In genomic region chr22:42688241-42688913, GRCh38 we compare ENCODE assay signal across 1 cellular context.
A peak's percentile ranks its signal among the peaks of the same experiment; 100 is the strongest.
TF ChIP-seq lines count a peak whose summit lies in the region.

No MANE protein-coding gene starts in this region.

TF ChIP-seq in HepG2, 621 proteins besides CTCF, POLR2A, EP300 and RAD21 (continued from another document):
- no peak for TF ChIP-seq HIC2 (CRISPR knock-in tag; IDR thresholded peaks at IDR 0.05; ENCODE audit: low read depth)
- no peak for TF ChIP-seq ATF1 (CRISPR knock-in tag; IDR thresholded peaks at IDR 0.05)
- TF ChIP-seq ZNF562 (CRISPR knock-in tag; IDR thresholded peaks at IDR 0.05; ENCODE audit: borderline replicate concordance) = no peak
- TF ChIP-seq ZBTB25 (CRISPR knock-in tag; IDR thresholded peaks at IDR 0.05) = 0 out of 2 replicates have a peak, but pooled peaks have one; percentile 23
- no peak for TF ChIP-seq NFATC3 (CRISPR knock-in tag; IDR thresholded peaks at IDR 0.05)
- TF ChIP-seq DNMT1 (CRISPR knock-in tag; IDR thresholded peaks at IDR 0.05) = no peak
- no peak for TF ChIP-seq ZNF660 (CRISPR knock-in tag; IDR thresholded peaks at IDR 0.05; ENCODE audit: borderline replicate concordance, low read depth)
- TF ChIP-seq EHMT2 (IDR thresholded peaks at IDR 0.05; ENCODE audit: borderline replicate concordance, low read depth, low read length) = no peak
- TF ChIP-seq ETS1 (CRISPR knock-in tag; IDR thresholded peaks at IDR 0.05) = no peak
- no peak for TF ChIP-seq SRSF4 (IDR thresholded peaks at IDR 0.05; ENCODE audit: low read depth, low read length, poor library complexity, severe bottlenecking)
- no peak for TF ChIP-seq ZNF34 (CRISPR knock-in tag; IDR thresholded peaks at IDR 0.05; ENCODE audit: borderline replicate concordance)
- no peak for TF ChIP-seq ZNF160 (CRISPR knock-in tag; IDR thresholded peaks at IDR 0.05)
- TF ChIP-seq FOXO1 (CRISPR knock-in tag; IDR thresholded peaks at IDR 0.05) = no peak
- TF ChIP-seq ZBTB33 (CRISPR knock-in tag; IDR thresholded peaks at IDR 0.05) = no peak
- no peak for TF ChIP-seq WIZ (CRISPR knock-in tag; IDR thresholded peaks at IDR 0.05)
- TF ChIP-seq ZNF841 (CRISPR knock-in tag; IDR thresholded peaks at IDR 0.05; ENCODE audit: borderline replicate concordance) = no peak
- no peak for TF ChIP-seq ZNF180 (CRISPR knock-in tag; IDR thresholded peaks at IDR 0.05; ENCODE audit: borderline replicate concordance, low read depth)
- no peak for TF ChIP-seq HINFP (CRISPR knock-in tag; IDR thresholded peaks at IDR 0.05; ENCODE audit: low read depth)
- TF ChIP-seq PAWR (CRISPR knock-in tag; IDR thresholded peaks at IDR 0.05; ENCODE audit: borderline replicate concordance) = no peak
- TF ChIP-seq SNAPC4 (CRISPR knock-in tag; IDR thresholded peaks at IDR 0.05) = no peak
- TF ChIP-seq BATF2 (CRISPR knock-in tag; IDR thresholded peaks at IDR 0.05) = no peak
- no peak for TF ChIP-seq HDAC6 (IDR thresholded peaks at IDR 0.05; ENCODE audit: low read depth, low read length)
- no peak for TF ChIP-seq ZNF253 (CRISPR knock-in tag; IDR thresholded peaks at IDR 0.05; ENCODE audit: borderline replicate concordance)
- no peak for TF ChIP-seq FOXK2 (IDR thresholded peaks at IDR 0.05)
- no peak for TF ChIP-seq SSRP1 (CRISPR knock-in tag; IDR thresholded peaks at IDR 0.05)
- no peak for TF ChIP-seq AGO2 (optimal IDR thresholded peaks at IDR 0.05; ENCODE audit: low read depth, low read length)
- TF ChIP-seq TMF1 (CRISPR knock-in tag; IDR thresholded peaks at IDR 0.05; ENCODE audit: low read depth) = no peak
- no peak for TF ChIP-seq NKX3-1 (CRISPR knock-in tag; IDR thresholded peaks at IDR 0.05)
